Comparison of ENCODE assay signal across 8 cellular contexts in the genomic region with DNA sequence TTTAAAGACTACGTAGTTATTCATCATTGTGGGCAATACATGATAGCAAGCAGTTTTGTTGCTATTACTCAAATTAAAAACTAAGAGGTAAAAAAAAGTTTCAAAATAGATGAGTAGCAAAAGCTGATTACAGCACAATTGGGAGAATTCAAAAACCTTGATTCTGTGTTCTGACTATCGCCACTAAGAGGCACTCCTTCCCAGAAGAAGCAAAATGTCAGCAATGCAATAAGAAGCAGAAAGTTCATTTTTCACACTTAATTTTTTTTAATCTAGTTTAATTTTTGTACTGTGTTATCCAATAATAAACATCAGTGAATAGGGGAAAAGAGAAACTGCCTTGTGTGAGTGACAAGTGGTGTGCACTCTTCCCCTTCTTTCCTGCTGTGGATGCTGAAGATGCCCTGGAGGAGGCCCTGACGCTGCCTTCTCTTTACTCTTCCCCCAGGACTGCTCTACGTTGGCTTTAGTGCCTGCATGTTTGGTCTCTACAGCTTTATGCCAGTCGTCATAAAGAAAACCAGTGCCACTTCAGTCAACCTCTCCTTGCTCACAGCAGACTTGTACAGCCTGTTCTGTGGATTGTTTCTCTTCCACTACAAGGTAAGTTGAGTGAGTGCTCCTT.
DNase-seq lines count a peak whose midpoint lies in the region; ATAC-seq and TF ChIP-seq lines count a peak whose summit lies in the region.

No MANE protein-coding gene starts in this region.

- DNase-seq in EL (peak; percentile 6), NCI-H526 treated with DMSO at 0.1 percent for 48 hours (lab: John Stamatoyannopoulos, UW) (peak; percentile 10), epithelial cell of esophagus (ENCODE audit: low read depth) (no peak), osteoblast (ENCODE audit: insufficient read length, low spot score, missing footprints) (no peak), NCI-H1048 (lab: John Stamatoyannopoulos, UW) (no peak)
- DNase-seq in stimulated activated CD4-positive, alpha-beta T cell treated with anti-CD3 and anti-CD28 coated beads, Interleukin-12 subunit alpha, Interleukin-12 subunit beta, amount 100 ng/mL, for 4 hours, result no peak

- H3K4me2 ChIP-seq in osteoblast (ENCODE audit: insufficient read depth, low read length), result no peak overlapping the region

- TF ChIP-seq CTCF in epithelial cell of esophagus (IDR thresholded peaks at IDR 0.05; ENCODE audit: insufficient read depth, low read depth, low read length, missing control alignments) (peak; percentile 36), osteoblast (IDR thresholded peaks at IDR 0.05; ENCODE audit: extremely low read depth, low read depth, low read length) (peak; percentile 57)

- peaks cover 5% of the 10 kb centered on the region for H3K27me3 ChIP-seq in osteoblast (ENCODE audit: insufficient read depth, low read length)

- H3K36me3 ChIP-seq in osteoblast (ENCODE audit: insufficient read depth, low read length), result no peaks in the 10 kb centered on the region

- H3K9me3 ChIP-seq in osteoblast (ENCODE audit: low read depth, low read length), result no peaks in the 10 kb centered on the region

- H3K4me3 ChIP-seq in epithelial cell of esophagus (ENCODE audit: low read length) (no peak overlapping the region), osteoblast (ENCODE audit: insufficient read depth, low read length) (no peak overlapping the region)

- H2AFZ ChIP-seq in osteoblast (ENCODE audit: low read length), result no peak overlapping the region

- ATAC-seq in HG03139 (IDR thresholded peaks at IDR 0.05; ENCODE audit: unreplicated experiment) (no peak), HG03520 (IDR thresholded peaks at IDR 0.05; ENCODE audit: unreplicated experiment) (no peak)

- H3K4me1 ChIP-seq in osteoblast (ENCODE audit: insufficient read depth, low read length), result peaks cover 13% of the 10 kb centered on the region

- no peaks in the 10 kb centered on the region for H3K79me2 ChIP-seq in osteoblast (ENCODE audit: insufficient read depth, low read length)

- no peak overlapping the region for H3K27ac ChIP-seq in osteoblast (ENCODE audit: low read depth, low read length)

- no peaks in the 10 kb centered on the region for H4K20me1 ChIP-seq in osteoblast (ENCODE audit: insufficient read depth, low read length)

Comparison
In these comparisons a context has a peak if more than half of its experiments do, and no peak if none do; other contexts are left out.
1. DNase-seq: peak in EL (single experiment) and NCI-H526 treated with DMSO at 0.1 percent for 48 hours (single experiment); none in epithelial cell of esophagus (single experiment), osteoblast (single experiment), stimulated activated CD4-positive, alpha-beta T cell treated with anti-CD3 and anti-CD28 coated beads, Interleukin-12 subunit alpha, Interleukin-12 subunit beta, amount 100 ng/mL, for 4 hours (single experiment) and NCI-H1048 (single experiment).